ENCODE assay signal across 7 cellular contexts in genomic region chr10:27465596-27465995, GRCh38. TPM values are rescaled to one million over a fixed set of nuclear protein-coding genes. Genes with fewer than 3 reads are reported as not detected.
A peak's percentile ranks its signal among the peaks of the same experiment; 100 is the strongest.
DNase-seq lines count a peak whose midpoint lies in the region; ATAC-seq and TF ChIP-seq lines count a peak whose summit lies in the region.
"Not testable (repeated sequence)": the region's sequence is repeated elsewhere in the genome, so short reads cannot be mapped to it uniquely, and the experiment has no call there.

No MANE protein-coding gene starts in this region.

- not testable (repeated sequence) for H3K4me3 ChIP-seq in CD8-positive, alpha-beta T cell (ENCODE audit: low read depth, low read length); spleen

- POLR2A ChIA-PET in CD8-positive, alpha-beta T cell (lab: Charles Lee), result interaction anchor here (1.1 to 2.2 kb wide), 2 partner anchors 8 to 38 kb away, joined by 5 to 8 read pairs; partner anchors contain the start of gene RAB18
- POLR2A ChIA-PET in WTC11 (lab: Charles Lee); activated CD8-positive, alpha-beta T cell treated with anti-CD3 and anti-CD28 coated beads, Interleukin-2, amount 10 ng/mL, durations not matched to agents 7 days and 5 days (lab: Charles Lee): not testable (repeated sequence)

- H3K27me3 Mint-ChIP-seq in CD8-positive, alpha-beta T cell (ENCODE audit: low read depth); IgD-negative memory B cell; WTC11 (ENCODE audit: low read depth); activated CD8-positive, alpha-beta T cell treated with anti-CD3 and anti-CD28 coated beads, Interleukin-2, amount 10 ng/mL, durations not matched to agents 7 days and 5 days (ENCODE audit: low read depth); activated naive CD4-positive, alpha-beta T cell treated with anti-CD3 and anti-CD28 coated beads, Interleukin-2, amount 50 U/mL, for 24 hours: not testable (repeated sequence)
- peaks cover 0 to 20% of the 10 kb centered on the region in 2 donors for H3K27me3 Mint-ChIP-seq in effector memory CD8-positive, alpha-beta T cell

- not testable (repeated sequence) for H3K27me3 ChIP-seq in CD8-positive, alpha-beta T cell (ENCODE audit: insufficient read depth, low read length); spleen (replicated peaks in 1 of 7)

- DNase-seq in CD8-positive, alpha-beta T cell; WTC11 (ENCODE audit: low spot score); activated CD8-positive, alpha-beta T cell treated with anti-CD3 and anti-CD28 coated beads, Interleukin-2, amount 10 ng/mL, durations not matched to agents 7 days and 5 days; effector memory CD8-positive, alpha-beta T cell; spleen: not testable (repeated sequence)

- H3K9me3 ChIP-seq in CD8-positive, alpha-beta T cell (ENCODE audit: low read length); spleen: not testable (repeated sequence)

- ATAC-seq in CD8-positive, alpha-beta T cell; WTC11; activated CD8-positive, alpha-beta T cell treated with anti-CD3 and anti-CD28 coated beads, Interleukin-2, amount 10 ng/mL, durations not matched to agents 7 days and 5 days; effector memory CD8-positive, alpha-beta T cell (replicated peaks): not testable (repeated sequence)

- H3K4me1 Mint-ChIP-seq in CD8-positive, alpha-beta T cell (ENCODE audit: low read depth), result peaks cover 37% of the 10 kb centered on the region
- H3K4me1 Mint-ChIP-seq in IgD-negative memory B cell, result peaks cover 15 to 28% (median 27%) of the 10 kb centered on the region in 3 donors
- peaks cover 35% of the 10 kb centered on the region for H3K4me1 Mint-ChIP-seq in WTC11
- H3K4me1 Mint-ChIP-seq in activated CD8-positive, alpha-beta T cell treated with anti-CD3 and anti-CD28 coated beads, Interleukin-2, amount 10 ng/mL, durations not matched to agents 7 days and 5 days (ENCODE audit: low read depth), result peaks cover 31% of the 10 kb centered on the region
- peaks cover 31% of the 10 kb centered on the region for H3K4me1 Mint-ChIP-seq in activated naive CD4-positive, alpha-beta T cell treated with anti-CD3 and anti-CD28 coated beads, Interleukin-2, amount 50 U/mL, for 24 hours
- H3K4me1 Mint-ChIP-seq in effector memory CD8-positive, alpha-beta T cell (ENCODE audit: low read depth in 2 of 2), result peaks cover 13 to 28% of the 10 kb centered on the region in 2 donors

- not testable (repeated sequence) for TF ChIP-seq POLR2A in spleen (IDR thresholded peaks at IDR 0.05)

- H3K4me3 Mint-ChIP-seq in CD8-positive, alpha-beta T cell, result peak overlapping the region; percentile 64
- not testable (repeated sequence) for H3K4me3 Mint-ChIP-seq in IgD-negative memory B cell; activated CD8-positive, alpha-beta T cell treated with anti-CD3 and anti-CD28 coated beads, Interleukin-2, amount 10 ng/mL, durations not matched to agents 7 days and 5 days
- peak overlapping the region; percentile 20; the same call in 1 of the 2 replicates for H3K4me3 Mint-ChIP-seq in WTC11
- peak overlapping the region; percentile 53 for H3K4me3 Mint-ChIP-seq in activated naive CD4-positive, alpha-beta T cell treated with anti-CD3 and anti-CD28 coated beads, Interleukin-2, amount 50 U/mL, for 24 hours
- peak overlapping the region in 1 of 2 donors; percentile 11 for H3K4me3 Mint-ChIP-seq in effector memory CD8-positive, alpha-beta T cell

- CTCF ChIA-PET in CD8-positive, alpha-beta T cell (lab: Charles Lee), result interaction anchor here (0.8 kb wide), 1 partner anchor 19 kb away, joined by 3 read pairs; no protein-coding TSS in a partner anchor
- CTCF ChIA-PET in WTC11 (lab: Charles Lee); activated CD8-positive, alpha-beta T cell treated with anti-CD3 and anti-CD28 coated beads, Interleukin-2, amount 10 ng/mL, durations not matched to agents 7 days and 5 days (lab: Charles Lee): not testable (repeated sequence)

- peaks cover 19% of the 10 kb centered on the region for H3K4me1 ChIP-seq in CD8-positive, alpha-beta T cell (ENCODE audit: insufficient read depth, low read length)
- H3K4me1 ChIP-seq in spleen, result peaks cover 0 to 26% (median 3%) of the 10 kb centered on the region in 6 donors

- not testable (repeated sequence) for H3K36me3 Mint-ChIP-seq in CD8-positive, alpha-beta T cell; IgD-negative memory B cell; activated CD8-positive, alpha-beta T cell treated with anti-CD3 and anti-CD28 coated beads, Interleukin-2, amount 10 ng/mL, durations not matched to agents 7 days and 5 days (ENCODE audit: low read depth); activated naive CD4-positive, alpha-beta T cell treated with anti-CD3 and anti-CD28 coated beads, Interleukin-2, amount 50 U/mL, for 24 hours; effector memory CD8-positive, alpha-beta T cell (ENCODE audit: insufficient read depth)
- H3K36me3 Mint-ChIP-seq in WTC11, result peaks cover 14% of the 10 kb centered on the region

- TF ChIP-seq CTCF in CD8-positive, alpha-beta T cell (IDR thresholded peaks at IDR 0.05); WTC11 (IDR thresholded peaks at IDR 0.05); spleen (IDR thresholded peaks at IDR 0.05 in 8 of 11, conservative IDR thresholded peaks at IDR 0.05 in 3 of 11): not testable (repeated sequence)

- peak overlapping the region; percentile 92 for H3K27ac Mint-ChIP-seq in CD8-positive, alpha-beta T cell
- peak overlapping the region in 2 of 3 donors; percentile 11 to 50 for H3K27ac Mint-ChIP-seq in IgD-negative memory B cell
- peak overlapping the region; percentile 49; the same call in 1 of the 2 replicates for H3K27ac Mint-ChIP-seq in WTC11
- H3K27ac Mint-ChIP-seq in activated CD8-positive, alpha-beta T cell treated with anti-CD3 and anti-CD28 coated beads, Interleukin-2, amount 10 ng/mL, durations not matched to agents 7 days and 5 days, result peak overlapping the region; percentile 75
- H3K27ac Mint-ChIP-seq in activated naive CD4-positive, alpha-beta T cell treated with anti-CD3 and anti-CD28 coated beads, Interleukin-2, amount 50 U/mL, for 24 hours, result peak overlapping the region; percentile 57
- peak overlapping the region; percentile 56 to 85 for H3K27ac Mint-ChIP-seq in effector memory CD8-positive, alpha-beta T cell

- H3K27ac ChIP-seq in CD8-positive, alpha-beta T cell (ENCODE audit: low read depth, low read length), result not testable (repeated sequence)
- peak overlapping the region in 7 of 8 donors; percentile 63 to 89 (median 82) for H3K27ac ChIP-seq in spleen

- 82 to 91% (median 85%) methylated on average over 8 to 9 of the region's 9 CpGs for WGBS in spleen, 5 donors

- H3K9me3 Mint-ChIP-seq in CD8-positive, alpha-beta T cell; IgD-negative memory B cell; activated CD8-positive, alpha-beta T cell treated with anti-CD3 and anti-CD28 coated beads, Interleukin-2, amount 10 ng/mL, durations not matched to agents 7 days and 5 days (ENCODE audit: insufficient read depth); activated naive CD4-positive, alpha-beta T cell treated with anti-CD3 and anti-CD28 coated beads, Interleukin-2, amount 50 U/mL, for 24 hours; effector memory CD8-positive, alpha-beta T cell: not testable (repeated sequence)
- H3K9me3 Mint-ChIP-seq in WTC11, result peaks cover 15% of the 10 kb centered on the region

- H3K36me3 ChIP-seq in CD8-positive, alpha-beta T cell (ENCODE audit: insufficient read depth, low read length); spleen: not testable (repeated sequence)

- intact Hi-C loops in CD8-positive, alpha-beta T cell (cut with DNase I, micrococcal nuclease), result loop anchor here in 1 of 2 experiments (1.0 kb wide), 1 partner anchor 39 kb away; the partner anchor contains the start of gene RAB18
- intact Hi-C loops in spleen (cut with DNase I; ENCODE audit: low total_unique reads), result not testable (repeated sequence)

RNA-seq across cellular contexts. Expression of gene RAB18, which starts 38.5 kb away (rescaled TPM):
- 100 to 1,000 TPM; 130 to 146 TPM for total RNA-seq in CD8-positive, alpha-beta T cell
- polyA plus RNA-seq in IgD-negative memory B cell, result 49.3 TPM
- total RNA-seq in WTC11 (2021), result 61.1 to 71.4 TPM (median 65.7 TPM) in 3 replicates
- 10 to 100 TPM; 60.3 to 65.6 TPM for total RNA-seq in activated CD8-positive, alpha-beta T cell treated with anti-CD3 and anti-CD28 coated beads, Interleukin-2, amount 10 ng/mL, durations not matched to agents 7 days and 5 days
- 100 to 1,000 TPM in 3 of 7 donors, 10 to 100 TPM in 4; 43.1 to 104 (median 86.0) TPM for total RNA-seq in spleen
- polyA plus RNA-seq in spleen, result 10 to 100 TPM; 21.2 to 32.8 (median 31.0) TPM

Comparison
In these comparisons a context has a peak if more than half of its experiments do, and no peak if none do; other contexts are left out.
1. H3K27ac Mint-ChIP-seq: peak in every context shown above with its lines; median percentile 92 in CD8-positive, alpha-beta T cell; 75 in activated CD8-positive, alpha-beta T cell treated with anti-CD3 and anti-CD28 coated beads, Interleukin-2, amount 10 ng/mL, durations not matched to agents 7 days and 5 days; 70 in effector memory CD8-positive, alpha-beta T cell; 57 in activated naive CD4-positive, alpha-beta T cell treated with anti-CD3 and anti-CD28 coated beads, Interleukin-2, amount 50 U/mL, for 24 hours; 49 in WTC11; 30 in IgD-negative memory B cell.